In genomic region chr7:115368998-115369397, GRCh38 we compare ENCODE assay signal across 16 cellular contexts.
DNase-seq lines count a peak whose midpoint lies in the region; ATAC-seq and TF ChIP-seq lines count a peak whose summit lies in the region.
"Had no signal": no experiment of that assay in that cellular context is flagged by ENCODE, and none has a peak within 500 bp of the region (broad histone marks: within the 10 kb centered on the region; RNA-seq: fewer than 3 reads in every experiment).

No MANE protein-coding gene starts in this region.

- no peak overlapping the region for H3K4me2 ChIP-seq in smooth muscle cell

- peak; percentile 45 for ATAC-seq in GM18858 (IDR thresholded peaks at IDR 0.05; ENCODE audit: unreplicated experiment)
- ATAC-seq in GM21529 (IDR thresholded peaks at IDR 0.05; ENCODE audit: unreplicated experiment): peak; percentile 47
- peak; percentile 66 for ATAC-seq in HG03442 (IDR thresholded peaks at IDR 0.05; ENCODE audit: unreplicated experiment)
- ATAC-seq: heart left ventricle had no signal

- no peaks in the 10 kb centered on the region for H4K20me1 ChIP-seq in smooth muscle cell (ENCODE audit: low read depth)

- no peak overlapping the region for H3K4me3 ChIP-seq in smooth muscle cell
- H3K4me3 ChIP-seq: heart left ventricle, skin epidermis, tibial artery had no signal

- no peak for TF ChIP-seq CTCF in smooth muscle cell (IDR thresholded peaks at IDR 0.05; ENCODE audit: borderline replicate concordance, insufficient read depth, poor library complexity, severe bottlenecking)

- H3K9ac ChIP-seq in smooth muscle cell (ENCODE audit: low read depth): no peak overlapping the region

- H3K4me1 ChIP-seq in smooth muscle cell (ENCODE audit: low read depth): no peaks in the 10 kb centered on the region
- H3K4me1 ChIP-seq: heart left ventricle, tibial artery had no signal

- no peaks in the 10 kb centered on the region for H3K79me2 ChIP-seq in smooth muscle cell (ENCODE audit: low read depth)

- H3K9me3 ChIP-seq in smooth muscle cell (replicated peaks; ENCODE audit: low read depth): no peaks in the 10 kb centered on the region
- H3K9me3 ChIP-seq: tibial artery had no signal

- DNase-seq in foreskin melanocyte (peak; percentile 13), smooth muscle cell (lab: John Stamatoyannopoulos, UW; ENCODE audit: unreplicated experiment) (no peak), NCI-H1694 treated with DMSO at 0.1 percent for 48 hours (lab: John Stamatoyannopoulos, UW) (no peak), glomerular visceral epithelial cell (ENCODE audit: extremely low spot score) (no peak), activated gamma-delta T cell (lab: John Stamatoyannopoulos, UW) (no peak)
- DNase-seq: Calu3, caudate nucleus, GDM1, Karpas-422, NCI-H1105, tibial artery had no signal

- no peak overlapping the region for H2AFZ ChIP-seq in smooth muscle cell (ENCODE audit: low read depth)

- H3K27me3 ChIP-seq in smooth muscle cell (ENCODE audit: low read depth): no peaks in the 10 kb centered on the region
- H3K27me3 ChIP-seq: heart left ventricle, tibial artery had no signal

- H3K27ac ChIP-seq in smooth muscle cell (ENCODE audit: low read depth): no peak overlapping the region
- H3K27ac ChIP-seq: heart left ventricle, skin epidermis, tibial artery had no signal

- no peaks in the 10 kb centered on the region for H3K36me3 ChIP-seq in smooth muscle cell (ENCODE audit: low read depth)
- H3K36me3 ChIP-seq: heart left ventricle, tibial artery had no signal

- H3F3A ChIP-seq in smooth muscle cell (ENCODE audit: low read depth): no peaks in the 10 kb centered on the region
